9 cellular contexts compared by ENCODE assay signal in genomic region chr14:105420141-105420975, GRCh38. TPM values are rescaled to one million over a fixed set of nuclear protein-coding genes. Genes with fewer than 3 reads are reported as not detected.
A peak's percentile ranks its signal among the peaks of the same experiment; 100 is the strongest.
DNase-seq lines count a peak whose midpoint lies in the region; ATAC-seq and TF ChIP-seq lines count a peak whose summit lies in the region.
"Had no signal": no experiment of that assay in that cellular context is flagged by ENCODE, and none has a peak within 500 bp of the region (broad histone marks: within the 10 kb centered on the region; RNA-seq: fewer than 3 reads in every experiment).

No MANE protein-coding gene starts in this region.

- H3K27me3 ChIP-seq in PC-9 (ENCODE audit: insufficient read depth, low read depth): no peaks in the 10 kb centered on the region

- H3K9me3 Mint-ChIP-seq in osteocyte (ENCODE audit: unreplicated experiment): no peaks in the 10 kb centered on the region

- H3K79me2 ChIP-seq in PC-9 (ENCODE audit: low read depth): peaks cover 57% of the 10 kb centered on the region

- no peak overlapping the region for H2AFZ ChIP-seq in PC-9

- H3F3A ChIP-seq in PC-9 (ENCODE audit: insufficient read depth, low read depth): peaks cover 21% of the 10 kb centered on the region

- peak overlapping the region; percentile 84 for H3K4me3 Mint-ChIP-seq in osteocyte (ENCODE audit: unreplicated experiment)

- no peaks in the 10 kb centered on the region for H3K9me3 ChIP-seq in PC-9 (ENCODE audit: insufficient read depth, low read depth)

- no peaks in the 10 kb centered on the region for H3K36me3 ChIP-seq in PC-9 (ENCODE audit: low read depth)

- intact Hi-C loops in PC-9 (cut with micrococcal nuclease; ENCODE audit: unreplicated experiment): no loop called here

- no peak for DNase-seq in PC-9
- no peak for DNase-seq in epithelial cell of esophagus (ENCODE audit: low read depth)
- no peak for DNase-seq in osteocyte (ENCODE audit: extremely low spot score, unreplicated experiment)
- no peak for DNase-seq in UCSD-AML1 (lab: John Stamatoyannopoulos, UW; ENCODE audit: unreplicated experiment)
- no peak for DNase-seq in pons (ENCODE audit: low spot score)
- DNase-seq in ureter (ENCODE audit: low spot score): no peak

- H3K4me1 ChIP-seq in PC-9 (replicated peaks; ENCODE audit: insufficient read depth): peaks cover 18% of the 10 kb centered on the region; the same call in 1 of the 2 replicates

- no peaks in the 10 kb centered on the region for H3K27me3 Mint-ChIP-seq in osteocyte (ENCODE audit: unreplicated experiment)

- POLR2A ChIA-PET in PC-9 (lab: Charles Lee; ENCODE audit: unreplicated experiment): no interaction called here

- CTCF ChIA-PET in PC-9 (lab: Charles Lee): no interaction called here

- ATAC-seq in HG02759 (IDR thresholded peaks at IDR 0.05; ENCODE audit: unreplicated experiment): no peak

- H3K27ac ChIP-seq in PC-9: no peak overlapping the region

- H3K4me2 ChIP-seq in PC-9: peak overlapping the region; percentile 83

- no peaks in the 10 kb centered on the region for H3K9me2 ChIP-seq in PC-9 (ENCODE audit: insufficient read depth)

- H3K4me3 ChIP-seq in GM08714 (ENCODE audit: low read length): peak overlapping the region; percentile 86
- H3K4me3 ChIP-seq in PC-9: peak overlapping the region; percentile 94
- peak overlapping the region; percentile 71 for H3K4me3 ChIP-seq in epithelial cell of esophagus (ENCODE audit: low read length)

- TF ChIP-seq CTCF in PC-9 (conservative IDR thresholded peaks at IDR 0.05) (no peak), epithelial cell of esophagus (IDR thresholded peaks at IDR 0.05; ENCODE audit: insufficient read depth, low read depth, low read length, missing control alignments) (no peak), osteocyte (IDR thresholded peaks at IDR 0.05) (no peak)

- peaks cover 40% of the 10 kb centered on the region for H3K4me1 Mint-ChIP-seq in osteocyte (ENCODE audit: unreplicated experiment)

- H3K36me3 Mint-ChIP-seq in osteocyte (ENCODE audit: unreplicated experiment): no peaks in the 10 kb centered on the region

- BruUV-seq in PC-9 (replicated peaks; lab: Mats Ljungman, UMichigan): no TSS peak

- peak overlapping the region; percentile 90 for H3K27ac Mint-ChIP-seq in osteocyte (ENCODE audit: unreplicated experiment)

- peaks cover 33% of the 10 kb centered on the region for H4K20me1 ChIP-seq in PC-9 (ENCODE audit: insufficient read depth)

RNA-seq across cellular contexts. Expression of gene MTA1, which starts 0.7 kb away (rescaled TPM):
- total RNA-seq in PC-9 (2021) (124 and 147 TPM in 2 replicates), osteocyte (122 and 132 TPM in 2 replicates), ureter (169 TPM)

RNA-seq across cellular contexts. Expression of gene TEX22, which starts 22.0 kb away (rescaled TPM):
- total RNA-seq in PC-9 (2021) (2.6 and 6.5 TPM in 2 replicates), osteocyte (3.1 and 4.9 TPM in 2 replicates), ureter (6.2 TPM)
- total RNA-seq: RPMI7951 had no signal

RNA-seq across cellular contexts. Expression of gene CRIP2, which starts 54.3 kb away (rescaled TPM):
- total RNA-seq in PC-9 (2021): 42.5 and 50.2 TPM in 2 replicates
- 183 and 191 TPM in 2 replicates for total RNA-seq in osteocyte
- total RNA-seq in ureter: 186 TPM
